In the genomic region with DNA sequence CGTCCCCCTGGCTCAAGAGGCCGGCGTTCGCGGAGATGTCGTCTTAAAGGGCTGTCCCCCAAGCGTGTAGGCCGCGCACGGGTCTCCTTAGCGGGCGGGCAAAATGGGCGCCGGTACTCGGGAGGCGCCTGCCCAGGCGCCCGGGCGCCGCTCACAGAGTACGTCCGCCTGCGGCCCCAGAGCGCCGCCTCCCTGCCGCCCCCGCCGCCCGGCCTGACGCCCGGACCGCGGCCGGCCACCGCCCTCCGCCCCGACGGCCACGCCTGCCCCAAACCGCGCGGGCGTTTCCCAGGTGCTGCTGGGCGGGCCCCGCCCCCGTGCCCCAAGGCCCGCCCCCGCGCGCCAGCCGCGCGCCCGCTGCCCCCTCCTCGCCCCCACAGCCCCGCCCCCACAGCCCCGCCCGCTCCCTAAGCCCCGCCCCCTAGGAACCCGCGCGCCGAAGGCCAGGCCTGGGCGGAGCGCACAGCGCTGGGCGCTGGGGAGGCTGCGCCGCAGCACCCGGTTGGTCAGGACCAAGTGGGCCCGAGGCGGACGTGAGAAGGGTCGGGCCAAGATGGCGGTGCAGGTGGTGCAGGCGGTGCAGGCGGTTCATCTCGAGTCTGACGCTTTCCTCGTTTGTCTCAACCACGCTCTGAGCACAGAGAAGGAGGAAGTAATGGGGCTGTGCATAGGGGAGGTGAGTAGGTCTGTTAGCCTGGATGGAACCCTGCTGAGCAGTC, we compare ENCODE assay signal across 8 cellular contexts. TPM values are rescaled to one million over a fixed set of nuclear protein-coding genes. Genes with fewer than 3 reads are reported as not detected.
A peak's percentile ranks its signal among the peaks of the same experiment; 100 is the strongest.
DNase-seq lines count a peak whose midpoint lies in the region; ATAC-seq and TF ChIP-seq lines count a peak whose summit lies in the region.

A gene (plus strand): TSS at position 534 of the 719 bp plus-strand sequence. CDS start 20 bp downstream, at position 554.
A gene with protein sequence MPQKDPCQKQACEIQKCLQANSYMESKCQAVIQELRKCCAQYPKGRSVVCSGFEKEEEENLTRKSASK (minus strand): TSS at position 162 of the 719 bp plus-strand sequence. CDS start 7,113 bp downstream, outside the sequence.
A gene with protein sequence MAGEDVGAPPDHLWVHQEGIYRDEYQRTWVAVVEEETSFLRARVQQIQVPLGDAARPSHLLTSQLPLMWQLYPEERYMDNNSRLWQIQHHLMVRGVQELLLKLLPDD (minus strand): TSS at position 162 of the 719 bp plus-strand sequence. CDS start 5,126 bp downstream, outside the sequence.

- DNase-seq in NCI-H1092 treated with DMSO at 0.1 percent for 48 hours (lab: John Stamatoyannopoulos, UW) (peak; percentile 89), cardiac muscle cell (ENCODE audit: low read depth in 1 of 2, low spot score in 1 of 2) (peak; percentile 83 to 88), trophoblast cell (peak; percentile 72 to 83), tibial nerve (ENCODE audit: low spot score in 2 of 2) (peak; percentile 42)
- peak; percentile 84 for DNase-seq in activated naive CD8-positive, alpha-beta T cell treated with anti-CD3 and anti-CD28 coated beads, Interleukin-2, amount 10 ng/mL, durations not matched to agents 7 days and 5 days

- peak within 1 kb of the TSS; percentile 87 for H4K8ac ChIP-seq in trophoblast cell (ENCODE audit: low read depth, low read length)

- H3K79me1 ChIP-seq in trophoblast cell (ENCODE audit: low read length) = peaks cover 8% of the 10 kb centered on the region

- H3K4ac ChIP-seq in trophoblast cell (ENCODE audit: low read depth, low read length) = peak within 1 kb of the TSS; percentile 58

- H2BK5ac ChIP-seq in trophoblast cell (ENCODE audit: low read depth, low read length, poor library complexity) = peak within 1 kb of the TSS; percentile 89

- TF ChIP-seq EP300 in tibial nerve (IDR thresholded peaks at IDR 0.05) = peak in 1 of 2 donors; percentile 55

- peak within 1 kb of the TSS; percentile 80 for H3K4me2 ChIP-seq in SU-DHL-6 (ENCODE audit: low read depth, low read length, poor library complexity, severe bottlenecking)
- H3K4me2 ChIP-seq in trophoblast cell (ENCODE audit: low read length) = peak within 1 kb of the TSS; percentile 74

- peak within 1 kb of the TSS; percentile 52 for H3K18ac ChIP-seq in trophoblast cell (ENCODE audit: low read length)

- peaks cover 36% of the 10 kb centered on the region for H3K4me1 Mint-ChIP-seq in activated naive CD8-positive, alpha-beta T cell treated with anti-CD3 and anti-CD28 coated beads, Interleukin-2, amount 10 ng/mL, durations not matched to agents 7 days and 5 days

- H3F3A ChIP-seq in SU-DHL-6 (ENCODE audit: insufficient read depth) = no peaks in the 10 kb centered on the region

- H3K23ac ChIP-seq in trophoblast cell (ENCODE audit: low read length) = no peak within 1 kb of the TSS

- H3K4me3 ChIP-seq in SU-DHL-6 (ENCODE audit: insufficient read depth, low read length, poor library complexity, severe bottlenecking) (peak within 1 kb of the TSS; percentile 95), cardiac muscle cell (peak within 1 kb of the TSS; percentile 57), trophoblast cell (ENCODE audit: low read depth, low read length) (peak within 1 kb of the TSS; percentile 91), tibial nerve (peak within 1 kb of the TSS; percentile 53 to 72 (median 59))

- H3K9me3 Mint-ChIP-seq in activated naive CD8-positive, alpha-beta T cell treated with anti-CD3 and anti-CD28 coated beads, Interleukin-2, amount 10 ng/mL, durations not matched to agents 7 days and 5 days = no peaks in the 10 kb centered on the region

- H3K79me2 ChIP-seq in SU-DHL-6 (ENCODE audit: insufficient read depth, low read length) (peaks cover 63% of the 10 kb centered on the region), trophoblast cell (ENCODE audit: control insufficient read depth, insufficient read depth, low read length, poor library complexity) (peaks cover 3% of the 10 kb centered on the region)

- peak within 1 kb of the TSS; percentile 63 for H4K91ac ChIP-seq in trophoblast cell (ENCODE audit: low read depth, low read length)

- WGBS in trophoblast cell (ENCODE audit: extremely low coverage, insufficient coverage, insufficient read length) = no CpG with 5 or more reads among the region's 81 CpGs
- 0 to 45% methylated on average over 15 to 58 of the region's 81 CpGs for WGBS in tibial nerve, 2 donors

- no peaks in the 10 kb centered on the region for H4K20me1 ChIP-seq in SU-DHL-6 (ENCODE audit: low read depth, low read length)

- peak within 1 kb of the TSS; percentile 11 for H2BK120ac ChIP-seq in trophoblast cell (ENCODE audit: insufficient read depth, low read length, poor library complexity)

- no peak within 1 kb of the TSS for H2BK12ac ChIP-seq in trophoblast cell (ENCODE audit: low read length)

- no peaks in the 10 kb centered on the region for H3K27me3 Mint-ChIP-seq in activated naive CD8-positive, alpha-beta T cell treated with anti-CD3 and anti-CD28 coated beads, Interleukin-2, amount 10 ng/mL, durations not matched to agents 7 days and 5 days

- H3K9me3 ChIP-seq in SU-DHL-6 (ENCODE audit: insufficient read depth, low read length) (no peaks in the 10 kb centered on the region), cardiac muscle cell (ENCODE audit: low read depth) (no peaks in the 10 kb centered on the region), trophoblast cell (ENCODE audit: insufficient read depth, low read depth, low read length) (no peaks in the 10 kb centered on the region), tibial nerve (no peaks in the 10 kb centered on the region)

- H2AK5ac ChIP-seq in trophoblast cell (ENCODE audit: low read length) = no peak within 1 kb of the TSS

- H3K36me3 ChIP-seq in SU-DHL-6 (ENCODE audit: low read length) (peaks cover 2% of the 10 kb centered on the region; the same call in 1 of the 2 replicates), cardiac muscle cell (no peaks in the 10 kb centered on the region), trophoblast cell (ENCODE audit: control insufficient read depth in 1 of 2, insufficient read depth in 2 of 2, low read length in 2 of 2) (peaks cover 2% of the 10 kb centered on the region in 2 experiments), tibial nerve (no peaks in the 10 kb centered on the region)

- peak within 1 kb of the TSS; percentile 40 for H3K14ac ChIP-seq in trophoblast cell (ENCODE audit: low read length)

- H2AFZ ChIP-seq in SU-DHL-6 (ENCODE audit: low read depth, low read length, severe bottlenecking) (peak within 1 kb of the TSS; percentile 51), trophoblast cell (ENCODE audit: insufficient read depth, low read length, poor library complexity) (peak within 1 kb of the TSS; percentile 71)

- no peak for TF ChIP-seq CTCF in SU-DHL-6 (IDR thresholded peaks at IDR 0.05; ENCODE audit: insufficient read depth, low read length, poor library complexity, severe bottlenecking)
- TF ChIP-seq CTCF in cardiac muscle cell (IDR thresholded peaks at IDR 0.05; ENCODE audit: low read depth, low read length) = no peak
- no peak for TF ChIP-seq CTCF in tibial nerve (IDR thresholded peaks at IDR 0.05)

- peaks cover 11% of the 10 kb centered on the region for H3K36me3 Mint-ChIP-seq in activated naive CD8-positive, alpha-beta T cell treated with anti-CD3 and anti-CD28 coated beads, Interleukin-2, amount 10 ng/mL, durations not matched to agents 7 days and 5 days

- peak; percentile 88 for ATAC-seq in HG02610 (IDR thresholded peaks at IDR 0.05; ENCODE audit: unreplicated experiment)
- peak; percentile 93 for ATAC-seq in activated naive CD8-positive, alpha-beta T cell treated with anti-CD3 and anti-CD28 coated beads, Interleukin-2, amount 10 ng/mL, durations not matched to agents 7 days and 5 days (ENCODE audit: low read depth)

- peak; percentile 60 for TF ChIP-seq POLR2A in GM10847 (IDR thresholded peaks at IDR 0.05; ENCODE audit: extremely low read depth, insufficient read length)
- TF ChIP-seq POLR2A in tibial nerve (IDR thresholded peaks at IDR 0.05) = peak; percentile 34 to 45

- no peaks in the 10 kb centered on the region for H3K4me1 ChIP-seq in cardiac muscle cell (ENCODE audit: low read depth)
- H3K4me1 ChIP-seq in trophoblast cell (ENCODE audit: control insufficient read depth in 1 of 2, insufficient read depth in 2 of 2, low read length in 2 of 2) = peaks cover 2 to 3% of the 10 kb centered on the region in 2 experiments
- peaks cover 0 to 30% (median 4%) of the 10 kb centered on the region in 4 donors for H3K4me1 ChIP-seq in tibial nerve

- peak within 1 kb of the TSS; percentile 80 for H4K12ac ChIP-seq in trophoblast cell (ENCODE audit: low read depth, low read length)

- H3K4me3 Mint-ChIP-seq in activated naive CD8-positive, alpha-beta T cell treated with anti-CD3 and anti-CD28 coated beads, Interleukin-2, amount 10 ng/mL, durations not matched to agents 7 days and 5 days = peak within 1 kb of the TSS; percentile 94

- peak within 1 kb of the TSS; percentile 92 for H3K27ac Mint-ChIP-seq in activated naive CD8-positive, alpha-beta T cell treated with anti-CD3 and anti-CD28 coated beads, Interleukin-2, amount 10 ng/mL, durations not matched to agents 7 days and 5 days

- H3K27ac ChIP-seq in SU-DHL-6 (ENCODE audit: low read depth, low read length) = peak within 1 kb of the TSS; percentile 84
- H3K27ac ChIP-seq in cardiac muscle cell = peak within 1 kb of the TSS; percentile 63
- H3K27ac ChIP-seq in trophoblast cell (ENCODE audit: low read depth, low read length) = peak within 1 kb of the TSS; percentile 76
- peak within 1 kb of the TSS; percentile 77 to 92 (median 86) for H3K27ac ChIP-seq in tibial nerve

- H3K9me2 ChIP-seq in SU-DHL-6 (replicated peaks; ENCODE audit: insufficient read depth, low read length) = no peaks in the 10 kb centered on the region

- peak within 1 kb of the TSS; percentile 98 for H3K9ac ChIP-seq in SU-DHL-6 (ENCODE audit: low read length)
- peak within 1 kb of the TSS; percentile 84 for H3K9ac ChIP-seq in trophoblast cell (ENCODE audit: low read length)

- H3K27me3 ChIP-seq in SU-DHL-6 (ENCODE audit: low read length) (no peaks in the 10 kb centered on the region), cardiac muscle cell (no peaks in the 10 kb centered on the region), trophoblast cell (ENCODE audit: insufficient read depth, low read length) (no peaks in the 10 kb centered on the region), tibial nerve (no peaks in the 10 kb centered on the region)

- POLR2A ChIA-PET in activated naive CD8-positive, alpha-beta T cell treated with anti-CD3 and anti-CD28 coated beads, Interleukin-2, amount 10 ng/mL, durations not matched to agents 7 days and 5 days (lab: Charles Lee) = interaction anchor here (1.0 kb wide), 1 partner anchor 14 kb away, joined by 3 read pairs; no protein-coding TSS in a partner anchor

RNA-seq across cellular contexts. Expression of the first gene that starts in this region (rescaled TPM):
- 10 to 100 TPM; 25.0 to 26.0 TPM for total RNA-seq in activated naive CD8-positive, alpha-beta T cell treated with anti-CD3 and anti-CD28 coated beads, Interleukin-2, amount 10 ng/mL, durations not matched to agents 7 days and 5 days
- 6.0 and 7.6 TPM in 2 replicates for total RNA-seq in cardiac muscle cell
- polyA plus RNA-seq in cardiac muscle cell = 24.7 and 28.0 TPM in 2 replicates
- 15.5 and 15.6 TPM in 2 replicates for polyA plus RNA-seq in trophoblast cell (2013)
- total RNA-seq in tibial nerve = 10 to 100 TPM in 3 of 4 donors, 1 to 10 TPM in 1; 6.9 to 17.7 (median 11.5) TPM

RNA-seq across cellular contexts. Expression of the second gene that starts in this region (rescaled TPM):
- total RNA-seq in activated naive CD8-positive, alpha-beta T cell treated with anti-CD3 and anti-CD28 coated beads, Interleukin-2, amount 10 ng/mL, durations not matched to agents 7 days and 5 days = 1 to 10 TPM; 6.7 to 7.5 TPM
- total RNA-seq in cardiac muscle cell (23.3 and 48.7 TPM in 2 replicates), tibial nerve (10 to 100 TPM; 22.2 to 27.0 (median 23.7) TPM)
- polyA plus RNA-seq in cardiac muscle cell = 25.6 and 32.0 TPM in 2 replicates
- 11.3 and 12.8 TPM in 2 replicates for polyA plus RNA-seq in trophoblast cell (2013)

RNA-seq across cellular contexts. Expression of the third gene that starts in this region (rescaled TPM):
- 10 to 100 TPM; 24.5 TPM for total RNA-seq in activated naive CD8-positive, alpha-beta T cell treated with anti-CD3 and anti-CD28 coated beads, Interleukin-2, amount 10 ng/mL, durations not matched to agents 7 days and 5 days
- total RNA-seq in cardiac muscle cell (1.7 and 2.3 TPM in 2 replicates), tibial nerve (1 to 10 TPM; 2.7 to 5.3 (median 2.8) TPM)
- polyA plus RNA-seq in cardiac muscle cell = 32.4 and 42.2 TPM in 2 replicates
- polyA plus RNA-seq in trophoblast cell (2013) = 21.9 and 23.6 TPM in 2 replicates

Comparison
In these comparisons a context has a peak if more than half of its experiments do, and no peak if none do; other contexts are left out.
1. Peak in every context shown above with its lines: DNase-seq, ATAC-seq, H3K4me3 ChIP-seq and H3K27ac ChIP-seq.